13 cellular contexts compared by ENCODE assay signal in genomic region chr17:7130626-7131467, GRCh38. TPM values are rescaled to one million over a fixed set of nuclear protein-coding genes. Genes with fewer than 3 reads are reported as not detected.
DNase-seq lines count a peak whose midpoint lies in the region; ATAC-seq, FAIRE-seq and TF ChIP-seq lines count a peak whose summit lies in the region.
"Had no signal": no experiment of that assay in that cellular context is flagged by ENCODE, and none has a peak within 500 bp of the region (broad histone marks: within the 10 kb centered on the region; RNA-seq: fewer than 3 reads in every experiment).

No MANE protein-coding gene starts in this region.

- H4K5ac ChIP-seq in mesendoderm (ENCODE audit: low read length), result no peak overlapping the region

- peak overlapping the region; percentile 57 for H3K56ac ChIP-seq in mesendoderm (ENCODE audit: low read length)

- H3K9ac ChIP-seq in ES-I3 (ENCODE audit: low read depth, low read length) (peak overlapping the region; percentile 8; the same call in 1 of the 2 replicates), astrocyte (ENCODE audit: low read length) (no peak overlapping the region), mesendoderm (ENCODE audit: low read length) (no peak overlapping the region)

- ATAC-seq in HG03442 (IDR thresholded peaks at IDR 0.05; ENCODE audit: unreplicated experiment), result no peak
- ATAC-seq: effector memory CD8-positive, alpha-beta T cell had no signal

- peak overlapping the region; percentile 63 for H3K27ac Mint-ChIP-seq in astrocyte (ENCODE audit: unreplicated experiment)
- H3K27ac Mint-ChIP-seq: activated naive CD4-positive, alpha-beta T cell treated with anti-CD3 and anti-CD28 coated beads, Interleukin-2, amount 10 ng/mL, durations not matched to agents 7 days and 5 days; effector memory CD8-positive, alpha-beta T cell had no signal

- no TSS peak for BruUV-seq in A673 (replicated peaks; lab: Mats Ljungman, UMichigan)

- H3K36me3 ChIP-seq in A673 (ENCODE audit: insufficient read depth, low read length, poor library complexity, severe bottlenecking), result no peaks in the 10 kb centered on the region
- no peaks in the 10 kb centered on the region for H3K36me3 ChIP-seq in ES-I3 (ENCODE audit: insufficient read depth, low read length)
- no peaks in the 10 kb centered on the region for H3K36me3 ChIP-seq in astrocyte (ENCODE audit: insufficient read depth, low read length)
- H3K36me3 ChIP-seq in mesendoderm (ENCODE audit: control insufficient read depth, insufficient read depth, low read length), result no peaks in the 10 kb centered on the region

- POLR2A ChIA-PET in A673 (lab: Charles Lee; ENCODE audit: low non-redundant PET), result no interaction called here

- H3K27me3 ChIP-seq in A673 (replicated peaks; ENCODE audit: insufficient read depth, low read depth, low read length, poor library complexity) (no peaks in the 10 kb centered on the region), astrocyte (ENCODE audit: insufficient read depth, low read length) (no peaks in the 10 kb centered on the region), mesendoderm (ENCODE audit: insufficient read depth, low read length, poor library complexity) (no peaks in the 10 kb centered on the region)

- peak overlapping the region; percentile 10 for H3K18ac ChIP-seq in mesendoderm (ENCODE audit: low read length)

- no peak overlapping the region for H4K8ac ChIP-seq in mesendoderm (ENCODE audit: low read depth, low read length)

- H3K4me3 Mint-ChIP-seq in astrocyte (ENCODE audit: unreplicated experiment), result no peak overlapping the region
- H3K4me3 Mint-ChIP-seq: activated naive CD4-positive, alpha-beta T cell treated with anti-CD3 and anti-CD28 coated beads, Interleukin-2, amount 10 ng/mL, durations not matched to agents 7 days and 5 days; effector memory CD8-positive, alpha-beta T cell; immature natural killer cell had no signal

- H2BK15ac ChIP-seq in mesendoderm (replicated peaks; ENCODE audit: low read depth), result no peak overlapping the region

- H3K9me3 ChIP-seq in A673 (ENCODE audit: low read depth, low read length, poor library complexity, severe bottlenecking) (no peaks in the 10 kb centered on the region), ES-I3 (ENCODE audit: control insufficient read depth, insufficient read depth, low read length) (no peaks in the 10 kb centered on the region), astrocyte (ENCODE audit: insufficient read depth, low read depth, low read length) (no peaks in the 10 kb centered on the region)

- H4K20me1 ChIP-seq in astrocyte (ENCODE audit: insufficient read depth, low read length), result no peaks in the 10 kb centered on the region

- FAIRE-seq in astrocyte (lab: Jason Lieb, UNC), result no peak

- no peaks in the 10 kb centered on the region for H3K36me3 Mint-ChIP-seq in astrocyte (ENCODE audit: low read depth, unreplicated experiment)
- H3K36me3 Mint-ChIP-seq: activated naive CD4-positive, alpha-beta T cell treated with anti-CD3 and anti-CD28 coated beads, Interleukin-2, amount 10 ng/mL, durations not matched to agents 7 days and 5 days had no signal

- H2AK5ac ChIP-seq in mesendoderm (ENCODE audit: low read length), result no peak overlapping the region

- no peak overlapping the region for H2AFZ ChIP-seq in astrocyte (ENCODE audit: low read depth, low read length)

- H3K23ac ChIP-seq in mesendoderm (ENCODE audit: low read length), result no peak overlapping the region

- H3K27ac ChIP-seq in A673 (ENCODE audit: low read depth, low read length, poor library complexity, severe bottlenecking), result peak overlapping the region; percentile 35
- no peak overlapping the region for H3K27ac ChIP-seq in astrocyte (ENCODE audit: low read depth, low read length)
- peak overlapping the region; percentile 6 for H3K27ac ChIP-seq in mesendoderm (ENCODE audit: low read depth, low read length)

- peak overlapping the region; percentile 0 for H2BK120ac ChIP-seq in mesendoderm (ENCODE audit: low read depth, low read length)

- H3K4ac ChIP-seq in mesendoderm (ENCODE audit: low read depth, low read length), result no peak overlapping the region

- H3K4me2 ChIP-seq in astrocyte (ENCODE audit: low read length), result no peak overlapping the region
- no peak overlapping the region for H3K4me2 ChIP-seq in mesendoderm (ENCODE audit: low read length)

- peak overlapping the region; percentile 12 for H2BK5ac ChIP-seq in mesendoderm (ENCODE audit: low read length)

- H3K79me2 ChIP-seq in astrocyte (ENCODE audit: insufficient read depth, low read length), result no peaks in the 10 kb centered on the region
- H3K79me2 ChIP-seq in mesendoderm (ENCODE audit: control insufficient read depth, insufficient read depth, low read length), result no peaks in the 10 kb centered on the region

- H3K4me1 ChIP-seq in A673 (ENCODE audit: insufficient read depth, low read length, poor library complexity, severe bottlenecking), result peaks cover 21% of the 10 kb centered on the region
- peaks cover 26% of the 10 kb centered on the region for H3K4me1 ChIP-seq in ES-I3 (ENCODE audit: insufficient read depth, low read length)
- no peaks in the 10 kb centered on the region for H3K4me1 ChIP-seq in astrocyte (ENCODE audit: insufficient read depth, low read length)
- H3K4me1 ChIP-seq in mesendoderm (ENCODE audit: control insufficient read depth, low read depth, low read length), result peaks cover 6% of the 10 kb centered on the region

- DNase-seq in A673 (ENCODE audit: low spot score) (no peak), astrocyte (ENCODE audit: low read depth) (no peak), mesendoderm (peak; percentile 49), ecto neural progenitor cell (ENCODE audit: low spot score) (no peak), NCI-H1092 (lab: John Stamatoyannopoulos, UW) (no peak)
- no peak for DNase-seq in stimulated activated CD4-positive, alpha-beta T cell treated with anti-CD3 and anti-CD28 coated beads, Interleukin-4, amount 100 ng/mL, for 1 hour
- DNase-seq: activated CD4-positive, CD25-positive, alpha-beta regulatory T cell; activated naive CD4-positive, alpha-beta T cell treated with anti-CD3 and anti-CD28 coated beads, Interleukin-2, amount 10 ng/mL, durations not matched to agents 7 days and 5 days; effector memory CD8-positive, alpha-beta T cell; immature natural killer cell had no signal

- H3K4me3 ChIP-seq in A673 (ENCODE audit: low read depth, low read length, poor library complexity, severe bottlenecking), result no peak overlapping the region
- H3K4me3 ChIP-seq in astrocyte (ENCODE audit: insufficient read depth, low read depth, low read length), result no peak overlapping the region
- no peak overlapping the region for H3K4me3 ChIP-seq in mesendoderm (ENCODE audit: low read length)

- peaks cover 10% of the 10 kb centered on the region for H3K4me1 Mint-ChIP-seq in astrocyte (ENCODE audit: low read depth, unreplicated experiment)

- no peaks in the 10 kb centered on the region for H3K79me1 ChIP-seq in mesendoderm (ENCODE audit: low read length)

- CTCF ChIA-PET in A673 (lab: Charles Lee), result interaction anchor here (0.6 kb wide), 2 partner anchors 81 to 128 kb away, joined by 3 to 12 read pairs; no protein-coding TSS in a partner anchor

- H3K27me3 Mint-ChIP-seq in astrocyte (ENCODE audit: low read depth, unreplicated experiment), result peaks cover 22% of the 10 kb centered on the region

- no peaks in the 10 kb centered on the region for H3K9me3 Mint-ChIP-seq in astrocyte (ENCODE audit: unreplicated experiment)
- H3K9me3 Mint-ChIP-seq: activated naive CD4-positive, alpha-beta T cell treated with anti-CD3 and anti-CD28 coated beads, Interleukin-2, amount 10 ng/mL, durations not matched to agents 7 days and 5 days; effector memory CD8-positive, alpha-beta T cell; immature natural killer cell had no signal

- no CpG with 5 or more reads among the region's 12 CpGs for WGBS in mesendoderm (ENCODE audit: extremely low coverage, insufficient coverage, low lambda C conversion rate)

- TF ChIP-seq CTCF in A673 (conservative IDR thresholded peaks at IDR 0.05; ENCODE audit: low read depth, low read length) (no peak), astrocyte (IDR thresholded peaks at IDR 0.05; ENCODE audit: insufficient read depth, low read depth, low read length) (no peak)

- intact Hi-C loops in A673 (cut with micrococcal nuclease; ENCODE audit: unreplicated experiment), result no loop called here

RNA-seq across cellular contexts. Expression of gene ASGR2, which starts 16.2 kb away (rescaled TPM):
- not detected in 2 replicates for total RNA-seq in A673 (2021)
- not detected in 2 replicates for total RNA-seq in astrocyte
- polyA plus RNA-seq in mesendoderm (2013, experiment 1 of 2), result 0.04 TPM
- polyA plus RNA-seq in mesendoderm (2013, experiment 2 of 2), result not detected
- total RNA-seq: renal cortical epithelial cell had no signal

RNA-seq across cellular contexts. Expression of gene ASGR1, which starts 48.3 kb away (rescaled TPM):
- total RNA-seq in A673 (2021) (6.1 and 8.0 TPM in 2 replicates), astrocyte (3.6 and 5.0 TPM in 2 replicates)
- polyA plus RNA-seq in mesendoderm (2013, experiment 1 of 2), result 3.4 TPM
- polyA plus RNA-seq in mesendoderm (2013, experiment 2 of 2), result 3.7 TPM

RNA-seq across cellular contexts. Expression of gene CLEC10A, which starts 50.8 kb away (rescaled TPM):
- total RNA-seq in A673 (2021), result not detected in 2 replicates
- total RNA-seq in astrocyte, result not detected in 2 replicates
- polyA plus RNA-seq in mesendoderm (2013, experiment 1 of 2), result not detected
- polyA plus RNA-seq in mesendoderm (2013, experiment 2 of 2), result not detected
- total RNA-seq: renal cortical epithelial cell had no signal
